Comparison of ENCODE assay signal across 1 cellular context in genomic region chr2:203327918-203328734, GRCh38.
A peak's percentile ranks its signal among the peaks of the same experiment; 100 is the strongest.
TF ChIP-seq lines count a peak whose summit lies in the region.

Gene ABI2, plus strand, starts transcription at chr2:203328394. Its CDS starts 121 bp downstream, at chr2:203328515.

TF ChIP-seq in K562, 482 proteins besides CTCF, POLR2A, EP300 and RAD21 (continued from another document and continues in another):
- TF ChIP-seq NCOA4 (IDR thresholded peaks at IDR 0.05; ENCODE audit: partially characterized antibody), result no peak
- no peak for TF ChIP-seq SP1 (CRISPR knock-in tag; IDR thresholded peaks at IDR 0.05)
- peak; percentile 80 for TF ChIP-seq VEZF1 (CRISPR knock-in tag; IDR thresholded peaks at IDR 0.05)
- no peak for TF ChIP-seq SRSF3 (IDR thresholded peaks at IDR 0.05; ENCODE audit: insufficient read depth, low read length)
- TF ChIP-seq NEUROD1 (IDR thresholded peaks at IDR 0.05; ENCODE audit: borderline replicate concordance, low read depth, low read length, partially characterized antibody), result no peak
- peak; percentile 71 for TF ChIP-seq RBFOX2 (IDR thresholded peaks at IDR 0.05; ENCODE audit: low read depth, low read length)
- no peak for TF ChIP-seq OTX1 (CRISPR knock-in tag; IDR thresholded peaks at IDR 0.05)
- TF ChIP-seq ZBED1 (IDR thresholded peaks at IDR 0.05), result no peak
- no peak for TF ChIP-seq TCF15 (CRISPR knock-in tag; IDR thresholded peaks at IDR 0.05)
- no peak for TF ChIP-seq TSC22D4 (tag; IDR thresholded peaks at IDR 0.05)
- TF ChIP-seq FOXJ2 (tag; IDR thresholded peaks at IDR 0.05), result peak; percentile 44; the same call in 1 of the 2 replicates
- no peak for TF ChIP-seq ZMIZ1 (IDR thresholded peaks at IDR 0.05; ENCODE audit: low read depth in 2 of 2, low read length in 2 of 2)
- no peak for TF ChIP-seq NR2C2 (CRISPR knock-in tag; IDR thresholded peaks at IDR 0.05)
- TF ChIP-seq NR2C2 (tag; IDR thresholded peaks at IDR 0.05), result peak; percentile 43; the same call in 1 of the 2 replicates
- no peak for TF ChIP-seq MEIS2 (IDR thresholded peaks at IDR 0.05; ENCODE audit: partially characterized antibody)
- peak in 1 of 2 experiments; percentile 45; a peak in 1 of 4 replicates for TF ChIP-seq SIN3A (IDR thresholded peaks at IDR 0.05; ENCODE audit: borderline replicate concordance in 2 of 2, control insufficient read depth in 1 of 2, low read depth in 2 of 2, low read length in 2 of 2)
- TF ChIP-seq ZBTB11 (CRISPR knock-in tag; IDR thresholded peaks at IDR 0.05), result peak in 2 of 3 experiments; percentile 22 to 48; a peak in 1 of 6 replicates
- TF ChIP-seq E4F1 (CRISPR knock-in tag; IDR thresholded peaks at IDR 0.05; ENCODE audit: borderline replicate concordance), result no peak
- TF ChIP-seq PATZ1 (CRISPR knock-in tag; IDR thresholded peaks at IDR 0.05; ENCODE audit: borderline replicate concordance), result no peak
- TF ChIP-seq RNF2 (IDR thresholded peaks at IDR 0.05), result peak; percentile 27; the same call in 1 of the 2 replicates
- no peak; the same call in 1 of the 2 replicates for TF ChIP-seq CHD2 (IDR thresholded peaks at IDR 0.05; ENCODE audit: low read depth, low read length)
- no peak for TF ChIP-seq CBX8 (IDR thresholded peaks at IDR 0.05; ENCODE audit: borderline replicate concordance, extremely low read depth, low read depth, low read length, poor library complexity, severe bottlenecking)
- no peak for TF ChIP-seq ZNF143 (CRISPR knock-in tag; IDR thresholded peaks at IDR 0.05)
- no peak for TF ChIP-seq SETDB1 (IDR thresholded peaks at IDR 0.05; ENCODE audit: low read length)
- TF ChIP-seq PHF8 (IDR thresholded peaks at IDR 0.05; ENCODE audit: borderline replicate concordance, low read length), result peak; percentile 42; the same call in 1 of the 2 replicates
- TF ChIP-seq ZSCAN29 (IDR thresholded peaks at IDR 0.05), result no peak
- TF ChIP-seq HDGF (IDR thresholded peaks at IDR 0.05), result no peak
- no peak for TF ChIP-seq HSF4 (CRISPR knock-in tag; IDR thresholded peaks at IDR 0.05; ENCODE audit: borderline replicate concordance)
- no peak for TF ChIP-seq ZNF398 (CRISPR knock-in tag; IDR thresholded peaks at IDR 0.05)
- peak; percentile 24; the same call in 1 of the 2 replicates for TF ChIP-seq CXXC5 (CRISPR knock-in tag; IDR thresholded peaks at IDR 0.05)
- TF ChIP-seq ZNF449 (CRISPR knock-in tag; IDR thresholded peaks at IDR 0.05), result no peak
- TF ChIP-seq TCFL5 (CRISPR knock-in tag; conservative IDR thresholded peaks at IDR 0.05), result no peak
- no peak for TF ChIP-seq HDAC6 (IDR thresholded peaks at IDR 0.05; ENCODE audit: low read depth, low read length)
- no peak for TF ChIP-seq THAP7 (CRISPR knock-in tag; IDR thresholded peaks at IDR 0.05)
- no peak for TF ChIP-seq ARID2 (IDR thresholded peaks at IDR 0.05)
- peak; percentile 74 for TF ChIP-seq BMI1 (IDR thresholded peaks at IDR 0.05; ENCODE audit: low read length)
- TF ChIP-seq CREM (IDR thresholded peaks at IDR 0.05; ENCODE audit: low read depth), result 0 out of 2 replicates have a peak, but pooled peaks have one; percentile 8
- no peak for TF ChIP-seq TEAD1 (CRISPR knock-in tag; IDR thresholded peaks at IDR 0.05)
- no peak for TF ChIP-seq ZNF699 (CRISPR knock-in tag; IDR thresholded peaks at IDR 0.05; ENCODE audit: insufficient replicate concordance)
- TF ChIP-seq MTA1 (IDR thresholded peaks at IDR 0.05; ENCODE audit: borderline replicate concordance), result no peak
- peak; percentile 17; the same call in 1 of the 2 replicates for TF ChIP-seq ETV1 (tag; conservative IDR thresholded peaks at IDR 0.05; ENCODE audit: low read depth)
- TF ChIP-seq U2AF1 (optimal IDR thresholded peaks at IDR 0.05; ENCODE audit: low read depth, low read length), result no peak
- no peak for TF ChIP-seq CBX3 (IDR thresholded peaks at IDR 0.05; ENCODE audit: borderline replicate concordance in 1 of 2, low read length in 2 of 2)
- TF ChIP-seq ZFP1 (CRISPR knock-in tag; IDR thresholded peaks at IDR 0.05), result no peak
- no peak for TF ChIP-seq WHSC1 (IDR thresholded peaks at IDR 0.05; ENCODE audit: low read length)
- TF ChIP-seq RBM22 (IDR thresholded peaks at IDR 0.05; ENCODE audit: low read depth, low read length, poor library complexity, severe bottlenecking), result peak; percentile 61
- TF ChIP-seq SUPT5H (IDR thresholded peaks at IDR 0.05), result no peak
- no peak for TF ChIP-seq ZNF780A (CRISPR knock-in tag; IDR thresholded peaks at IDR 0.05)
- TF ChIP-seq POLR2G (IDR thresholded peaks at IDR 0.05; ENCODE audit: low read depth, low read length), result peak; percentile 76
- TF ChIP-seq ZFX (CRISPR knock-in tag; IDR thresholded peaks at IDR 0.05), result peak; percentile 40; the same call in 1 of the 2 replicates
- TF ChIP-seq RBBP5 (IDR thresholded peaks at IDR 0.05; ENCODE audit: borderline replicate concordance, insufficient read depth, low read length, poor library complexity, severe bottlenecking), result peak; percentile 92
- no peak for TF ChIP-seq SPI1 (IDR thresholded peaks at IDR 0.05; ENCODE audit: borderline replicate concordance, low read depth, low read length)
- peak; percentile 44 for TF ChIP-seq KDM5B (IDR thresholded peaks at IDR 0.05; ENCODE audit: insufficient replicate concordance, low read depth, low read length)
- TF ChIP-seq TCF3 (CRISPR knock-in tag; IDR thresholded peaks at IDR 0.05), result no peak
